ENCODE assay signal across 2 cellular contexts in the genomic region with DNA sequence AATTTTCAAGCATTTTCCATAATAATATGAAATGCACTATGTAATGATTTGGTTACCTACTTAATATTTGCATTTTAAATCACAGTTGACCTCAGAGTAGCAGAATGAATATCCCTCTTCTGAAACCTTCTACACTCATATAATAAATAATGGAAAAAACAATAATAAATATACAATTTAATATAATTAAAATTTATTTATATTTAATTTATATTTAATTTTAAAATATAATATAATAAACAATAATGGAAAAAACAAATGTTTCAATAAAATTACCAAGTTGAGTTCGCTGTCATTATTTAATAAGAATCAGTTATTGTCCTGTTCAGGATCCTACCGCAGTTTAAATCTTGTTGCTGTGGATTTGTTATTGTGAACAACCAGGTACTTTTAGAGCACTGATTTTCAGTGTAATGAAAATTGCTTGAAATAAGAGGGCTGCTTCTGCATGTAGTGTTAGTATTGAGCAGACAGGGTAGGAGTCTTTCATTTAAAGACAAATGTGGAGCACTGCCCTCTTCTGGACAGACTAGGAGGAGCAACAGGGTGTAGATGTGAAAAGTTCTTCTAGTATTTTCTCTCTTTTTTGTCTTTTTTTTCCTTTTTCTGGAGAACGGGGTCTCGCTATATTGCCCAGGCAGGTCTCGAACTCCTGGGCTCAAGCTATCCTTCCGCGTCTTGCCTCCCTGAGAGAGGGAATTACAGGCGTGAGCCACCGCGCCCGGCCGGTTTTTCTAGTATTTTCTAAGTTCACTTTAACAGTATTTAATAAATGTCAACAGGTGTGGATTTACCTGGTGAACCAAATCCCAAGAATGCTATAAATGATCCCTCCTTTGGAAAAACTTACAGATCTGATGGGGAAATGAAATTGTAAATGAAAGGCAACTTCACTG.
A peak's percentile ranks its signal among the peaks of the same experiment; 100 is the strongest.
TF ChIP-seq lines count a peak whose summit lies in the region.

No MANE protein-coding gene starts in this region.

TF ChIP-seq in GM12891, 5 proteins besides CTCF, POLR2A, EP300 and RAD21:
- no peak for TF ChIP-seq SPI1 (IDR thresholded peaks at IDR 0.05; ENCODE audit: low read depth, low read length)
- TF ChIP-seq PAX5 (IDR thresholded peaks at IDR 0.05; ENCODE audit: insufficient read depth, low read length, severe bottlenecking), result no peak
- TF ChIP-seq POLR2AphosphoS5 (IDR thresholded peaks at IDR 0.05; ENCODE audit: low read depth, low read length), result no peak
- no peak for TF ChIP-seq TAF1 (IDR thresholded peaks at IDR 0.05; ENCODE audit: low read depth, low read length)
TF ChIP-seq in GM12891: peak in this region for 0.

TF ChIP-seq in HepG2, 621 proteins besides CTCF, POLR2A, EP300 and RAD21:
- no peak for TF ChIP-seq ZSCAN20 (CRISPR knock-in tag; IDR thresholded peaks at IDR 0.05; ENCODE audit: borderline replicate concordance)
- no peak for TF ChIP-seq CHD2 (IDR thresholded peaks at IDR 0.05; ENCODE audit: low read depth, low read length)
- no peak for TF ChIP-seq CHD4 (IDR thresholded peaks at IDR 0.05; ENCODE audit: borderline replicate concordance, low read length)
- TF ChIP-seq ZNF121 (CRISPR knock-in tag; IDR thresholded peaks at IDR 0.05), result 0 out of 2 replicates have a peak, but pooled peaks have one; percentile 26
- TF ChIP-seq ZNF124 (CRISPR knock-in tag; IDR thresholded peaks at IDR 0.05), result no peak
- no peak for TF ChIP-seq ZNF776 (CRISPR knock-in tag; IDR thresholded peaks at IDR 0.05)
- TF ChIP-seq NFATC3 (CRISPR knock-in tag; IDR thresholded peaks at IDR 0.05), result no peak
- TF ChIP-seq MEF2D (CRISPR knock-in tag; IDR thresholded peaks at IDR 0.05), result no peak
- TF ChIP-seq, protein P1, sequence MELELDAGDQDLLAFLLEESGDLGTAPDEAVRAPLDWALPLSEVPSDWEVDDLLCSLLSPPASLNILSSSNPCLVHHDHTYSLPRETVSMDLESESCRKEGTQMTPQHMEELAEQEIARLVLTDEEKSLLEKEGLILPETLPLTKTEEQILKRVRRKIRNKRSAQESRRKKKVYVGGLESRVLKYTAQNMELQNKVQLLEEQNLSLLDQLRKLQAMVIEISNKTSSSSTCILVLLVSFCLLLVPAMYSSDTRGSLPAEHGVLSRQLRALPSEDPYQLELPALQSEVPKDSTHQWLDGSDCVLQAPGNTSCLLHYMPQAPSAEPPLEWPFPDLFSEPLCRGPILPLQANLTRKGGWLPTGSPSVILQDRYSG (CRISPR knock-in tag; IDR thresholded peaks at IDR 0.05), result no peak
- no peak for TF ChIP-seq ZNF598 (CRISPR knock-in tag; IDR thresholded peaks at IDR 0.05; ENCODE audit: borderline replicate concordance)
- no peak for TF ChIP-seq FOXP1 (IDR thresholded peaks at IDR 0.05)
- no peak for TF ChIP-seq FOXP1 (CRISPR knock-in tag; IDR thresholded peaks at IDR 0.05)
- TF ChIP-seq ZFP41 (CRISPR knock-in tag; IDR thresholded peaks at IDR 0.05; ENCODE audit: borderline replicate concordance), result no peak
- TF ChIP-seq, protein P2, sequence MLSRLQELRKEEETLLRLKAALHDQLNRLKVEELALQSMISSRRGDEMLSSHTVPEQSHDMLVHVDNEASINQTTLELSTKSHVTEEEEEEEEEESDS (CRISPR knock-in tag; IDR thresholded peaks at IDR 0.05; ENCODE audit: borderline replicate concordance), result no peak
- no peak for TF ChIP-seq NFKB2 (CRISPR knock-in tag; IDR thresholded peaks at IDR 0.05; ENCODE audit: borderline replicate concordance)
- no peak for TF ChIP-seq ZC3H4 (CRISPR knock-in tag; IDR thresholded peaks at IDR 0.05; ENCODE audit: borderline replicate concordance)
- TF ChIP-seq, protein P3, sequence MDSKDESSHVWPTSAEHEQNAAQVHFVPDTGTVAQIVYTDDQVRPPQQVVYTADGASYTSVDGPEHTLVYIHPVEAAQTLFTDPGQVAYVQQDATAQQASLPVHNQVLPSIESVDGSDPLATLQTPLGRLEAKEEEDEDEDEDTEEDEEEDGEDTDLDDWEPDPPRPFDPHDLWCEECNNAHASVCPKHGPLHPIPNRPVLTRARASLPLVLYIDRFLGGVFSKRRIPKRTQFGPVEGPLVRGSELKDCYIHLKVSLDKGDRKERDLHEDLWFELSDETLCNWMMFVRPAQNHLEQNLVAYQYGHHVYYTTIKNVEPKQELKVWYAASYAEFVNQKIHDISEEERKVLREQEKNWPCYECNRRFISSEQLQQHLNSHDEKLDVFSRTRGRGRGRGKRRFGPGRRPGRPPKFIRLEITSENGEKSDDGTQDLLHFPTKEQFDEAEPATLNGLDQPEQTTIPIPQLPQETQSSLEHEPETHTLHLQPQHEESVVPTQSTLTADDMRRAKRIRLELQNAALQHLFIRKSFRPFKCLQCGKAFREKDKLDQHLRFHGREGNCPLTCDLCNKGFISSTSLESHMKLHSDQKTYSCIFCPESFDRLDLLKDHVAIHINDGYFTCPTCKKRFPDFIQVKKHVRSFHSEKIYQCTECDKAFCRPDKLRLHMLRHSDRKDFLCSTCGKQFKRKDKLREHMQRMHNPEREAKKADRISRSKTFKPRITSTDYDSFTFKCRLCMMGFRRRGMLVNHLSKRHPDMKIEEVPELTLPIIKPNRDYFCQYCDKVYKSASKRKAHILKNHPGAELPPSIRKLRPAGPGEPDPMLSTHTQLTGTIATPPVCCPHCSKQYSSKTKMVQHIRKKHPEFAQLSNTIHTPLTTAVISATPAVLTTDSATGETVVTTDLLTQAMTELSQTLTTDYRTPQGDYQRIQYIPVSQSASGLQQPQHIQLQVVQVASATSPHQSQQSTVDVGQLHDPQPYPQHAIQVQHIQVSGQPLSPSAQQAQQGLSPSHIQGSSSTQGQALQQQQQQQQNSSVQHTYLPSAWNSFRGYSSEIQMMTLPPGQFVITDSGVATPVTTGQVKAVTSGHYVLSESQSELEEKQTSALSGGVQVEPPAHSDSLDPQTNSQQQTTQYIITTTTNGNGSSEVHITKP (CRISPR knock-in tag; IDR thresholded peaks at IDR 0.05; ENCODE audit: low read depth), result no peak
- TF ChIP-seq ZNF34 (CRISPR knock-in tag; IDR thresholded peaks at IDR 0.05; ENCODE audit: borderline replicate concordance), result no peak
- no peak for TF ChIP-seq GZF1 (CRISPR knock-in tag; IDR thresholded peaks at IDR 0.05)
- TF ChIP-seq, protein P4, sequence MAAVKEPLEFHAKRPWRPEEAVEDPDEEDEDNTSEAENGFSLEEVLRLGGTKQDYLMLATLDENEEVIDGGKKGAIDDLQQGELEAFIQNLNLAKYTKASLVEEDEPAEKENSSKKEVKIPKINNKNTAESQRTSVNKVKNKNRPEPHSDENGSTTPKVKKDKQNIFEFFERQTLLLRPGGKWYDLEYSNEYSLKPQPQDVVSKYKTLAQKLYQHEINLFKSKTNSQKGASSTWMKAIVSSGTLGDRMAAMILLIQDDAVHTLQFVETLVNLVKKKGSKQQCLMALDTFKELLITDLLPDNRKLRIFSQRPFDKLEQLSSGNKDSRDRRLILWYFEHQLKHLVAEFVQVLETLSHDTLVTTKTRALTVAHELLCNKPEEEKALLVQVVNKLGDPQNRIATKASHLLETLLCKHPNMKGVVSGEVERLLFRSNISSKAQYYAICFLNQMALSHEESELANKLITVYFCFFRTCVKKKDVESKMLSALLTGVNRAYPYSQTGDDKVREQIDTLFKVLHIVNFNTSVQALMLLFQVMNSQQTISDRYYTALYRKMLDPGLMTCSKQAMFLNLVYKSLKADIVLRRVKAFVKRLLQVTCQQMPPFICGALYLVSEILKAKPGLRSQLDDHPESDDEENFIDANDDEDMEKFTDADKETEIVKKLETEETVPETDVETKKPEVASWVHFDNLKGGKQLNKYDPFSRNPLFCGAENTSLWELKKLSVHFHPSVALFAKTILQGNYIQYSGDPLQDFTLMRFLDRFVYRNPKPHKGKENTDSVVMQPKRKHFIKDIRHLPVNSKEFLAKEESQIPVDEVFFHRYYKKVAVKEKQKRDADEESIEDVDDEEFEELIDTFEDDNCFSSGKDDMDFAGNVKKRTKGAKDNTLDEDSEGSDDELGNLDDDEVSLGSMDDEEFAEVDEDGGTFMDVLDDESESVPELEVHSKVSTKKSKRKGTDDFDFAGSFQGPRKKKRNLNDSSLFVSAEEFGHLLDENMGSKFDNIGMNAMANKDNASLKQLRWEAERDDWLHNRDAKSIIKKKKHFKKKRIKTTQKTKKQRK (IDR thresholded peaks at IDR 0.05; ENCODE audit: low read length), result no peak
- no peak for TF ChIP-seq ZNF468 (CRISPR knock-in tag; IDR thresholded peaks at IDR 0.05)
- no peak for TF ChIP-seq ZNF790 (CRISPR knock-in tag; IDR thresholded peaks at IDR 0.05; ENCODE audit: borderline replicate concordance)
- TF ChIP-seq STAG1 (CRISPR knock-in tag; IDR thresholded peaks at IDR 0.05), result peak; percentile 63
- no peak for TF ChIP-seq ZNF441 (CRISPR knock-in tag; IDR thresholded peaks at IDR 0.05; ENCODE audit: borderline replicate concordance)
- TF ChIP-seq SMC3 (IDR thresholded peaks at IDR 0.05; ENCODE audit: low read length), result peak; percentile 72
TF ChIP-seq in HepG2: peak in this region for 3.
